In the genomic region with DNA sequence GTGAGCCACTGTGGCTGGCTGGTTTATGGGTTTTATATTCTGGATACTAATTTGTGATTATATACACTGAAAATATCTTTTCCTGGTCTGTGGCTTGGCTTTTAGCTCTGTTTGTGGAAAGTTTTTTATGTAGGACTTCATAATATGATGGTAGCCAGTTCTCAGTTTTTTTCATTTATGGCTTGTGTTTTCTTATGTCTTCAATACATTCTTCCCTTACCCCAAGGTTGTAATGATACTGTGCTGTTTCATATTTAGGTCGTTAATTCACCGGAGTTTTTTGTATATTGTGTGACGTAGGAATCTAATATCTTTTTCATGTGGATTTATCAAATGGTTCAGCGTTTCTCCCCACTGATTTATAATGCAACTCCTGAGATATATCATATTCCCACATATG, we compare ENCODE assay signal across 1 cellular context.
TF ChIP-seq lines count a peak whose summit lies in the region.

No MANE protein-coding gene starts in this region.

TF ChIP-seq in GM12878, 131 proteins besides CTCF, POLR2A, EP300 and RAD21:
- TF ChIP-seq MTA2 (IDR thresholded peaks at IDR 0.05; ENCODE audit: low read depth): no peak
